In genomic region chr19:46404884-46405658, GRCh38 we compare ENCODE assay signal across 11 cellular contexts. TPM values are rescaled to one million over a fixed set of nuclear protein-coding genes. Genes with fewer than 3 reads are reported as not detected.
DNase-seq lines count a peak whose midpoint lies in the region; ATAC-seq, FAIRE-seq and TF ChIP-seq lines count a peak whose summit lies in the region.
"Had no signal": no experiment of that assay in that cellular context is flagged by ENCODE, and none has a peak within 500 bp of the region (broad histone marks: within the 10 kb centered on the region; RNA-seq: fewer than 3 reads in every experiment).

No MANE protein-coding gene starts in this region.

- no peak overlapping the region for H3K4me3 Mint-ChIP-seq in stimulated activated memory B cell treated with anti-CD40 and anti-IgM and Interleukin-4, amounts not matched to agents 10 μg/mL and 1 μg/mL and 100 μg/mL, for 72 hours
- no peak overlapping the region for H3K4me3 Mint-ChIP-seq in osteocyte (ENCODE audit: unreplicated experiment)

- H3K27ac Mint-ChIP-seq in stimulated activated memory B cell treated with anti-CD40 and anti-IgM and Interleukin-4, amounts not matched to agents 10 μg/mL and 1 μg/mL and 100 μg/mL, for 72 hours, result no peak overlapping the region
- H3K27ac Mint-ChIP-seq in osteocyte (ENCODE audit: unreplicated experiment), result no peak overlapping the region

- TF ChIP-seq CTCF in WERI-Rb-1 (IDR thresholded peaks at IDR 0.05; ENCODE audit: low read depth, low read length), result 0 out of 2 replicates have a peak, but pooled peaks have one; percentile 10
- no peak for TF ChIP-seq CTCF in right atrium auricular region (IDR thresholded peaks at IDR 0.05)
- TF ChIP-seq CTCF in retinal pigment epithelial cell (conservative IDR thresholded peaks at IDR 0.05; ENCODE audit: low read depth, low read length), result peak; percentile 18
- no peak for TF ChIP-seq CTCF in osteocyte (IDR thresholded peaks at IDR 0.05)

- ATAC-seq in HG03432 (IDR thresholded peaks at IDR 0.05; ENCODE audit: unreplicated experiment), result no peak
- no peak for ATAC-seq in stimulated activated memory B cell treated with anti-CD40 and anti-IgM and Interleukin-4, amounts not matched to agents 10 μg/mL and 1 μg/mL and 100 μg/mL, for 72 hours

- DNase-seq in DMS79 (lab: John Stamatoyannopoulos, UW), result peak; percentile 39
- DNase-seq in WERI-Rb-1, result no peak
- no peak for DNase-seq in right atrium auricular region (ENCODE audit: low spot score)
- DNase-seq in retinal pigment epithelial cell (ENCODE audit: low read depth), result no peak
- DNase-seq in HTR-8/SVneo (ENCODE audit: insufficient read length, low spot score), result no peak
- DNase-seq in osteocyte (ENCODE audit: extremely low spot score, unreplicated experiment), result no peak

- H3K9me3 Mint-ChIP-seq in stimulated activated memory B cell treated with anti-CD40 and anti-IgM and Interleukin-4, amounts not matched to agents 10 μg/mL and 1 μg/mL and 100 μg/mL, for 72 hours, result no peaks in the 10 kb centered on the region
- no peaks in the 10 kb centered on the region for H3K9me3 Mint-ChIP-seq in osteocyte (ENCODE audit: unreplicated experiment)

- H3K4me3 ChIP-seq in WERI-Rb-1 (ENCODE audit: low read depth, low read length), result no peak overlapping the region
- peak overlapping the region in 1 of 2 donors; percentile 46 for H3K4me3 ChIP-seq in right atrium auricular region
- H3K4me3 ChIP-seq in retinal pigment epithelial cell (ENCODE audit: low read length), result no peak overlapping the region
- H3K4me3 ChIP-seq: SJSA1 had no signal

- no peaks in the 10 kb centered on the region for H3K9me3 ChIP-seq in WERI-Rb-1 (ENCODE audit: severe bottlenecking)
- H3K9me3 ChIP-seq in right atrium auricular region, result no peaks in the 10 kb centered on the region
- H3K9me3 ChIP-seq: SJSA1 had no signal

- H3K27ac ChIP-seq in WERI-Rb-1 (no peak overlapping the region), right atrium auricular region (peak overlapping the region; percentile 68 to 69)
- H3K27ac ChIP-seq: SJSA1 had no signal

- H3K36me3 ChIP-seq in WERI-Rb-1, result no peaks in the 10 kb centered on the region
- H3K36me3 ChIP-seq in right atrium auricular region, result peaks cover 1% of the 10 kb centered on the region
- H3K36me3 ChIP-seq: SJSA1 had no signal

- H3K27me3 ChIP-seq in WERI-Rb-1 (ENCODE audit: insufficient read depth, low read depth, severe bottlenecking), result no peaks in the 10 kb centered on the region
- no peaks in the 10 kb centered on the region for H3K27me3 ChIP-seq in right atrium auricular region
- H3K27me3 ChIP-seq: SJSA1 had no signal

- peaks cover 0 to 50% of the 10 kb centered on the region in 2 donors for H3K4me1 ChIP-seq in right atrium auricular region

- H3K27me3 Mint-ChIP-seq in stimulated activated memory B cell treated with anti-CD40 and anti-IgM and Interleukin-4, amounts not matched to agents 10 μg/mL and 1 μg/mL and 100 μg/mL, for 72 hours, result peaks cover 85% of the 10 kb centered on the region
- H3K27me3 Mint-ChIP-seq in osteocyte (ENCODE audit: unreplicated experiment), result peaks cover 3% of the 10 kb centered on the region

- H3K4me1 Mint-ChIP-seq in stimulated activated memory B cell treated with anti-CD40 and anti-IgM and Interleukin-4, amounts not matched to agents 10 μg/mL and 1 μg/mL and 100 μg/mL, for 72 hours, result peaks cover 27% of the 10 kb centered on the region
- H3K4me1 Mint-ChIP-seq in osteocyte (ENCODE audit: unreplicated experiment), result peaks cover 32% of the 10 kb centered on the region

- H3K36me3 Mint-ChIP-seq in stimulated activated memory B cell treated with anti-CD40 and anti-IgM and Interleukin-4, amounts not matched to agents 10 μg/mL and 1 μg/mL and 100 μg/mL, for 72 hours, result no peaks in the 10 kb centered on the region
- H3K36me3 Mint-ChIP-seq in osteocyte (ENCODE audit: unreplicated experiment), result peaks cover 6% of the 10 kb centered on the region

- no peak for FAIRE-seq in HTR-8/SVneo (lab: Jason Lieb, UNC)
- FAIRE-seq: GM18507 had no signal

RNA-seq across cellular contexts. Expression of gene CCDC8, which starts 8.3 kb away (rescaled TPM):
- total RNA-seq in right atrium auricular region, result 10 to 100 TPM; 30.4 to 34.6 TPM
- 34.5 and 35.0 TPM in 2 replicates for total RNA-seq in osteocyte

RNA-seq across cellular contexts. Expression of gene PNMA8C, which starts 23.7 kb away (rescaled TPM):
- total RNA-seq in right atrium auricular region, result not detected
- total RNA-seq in osteocyte, result 0.11 TPM in 1 of 2 replicates, not detected in the other
- total RNA-seq: renal cortical epithelial cell, SJSA1 had no signal

RNA-seq across cellular contexts. Expression of gene PPP5C, which starts 58.2 kb away (rescaled TPM):
- 10 to 100 TPM; 59.1 to 84.3 TPM for total RNA-seq in right atrium auricular region
- total RNA-seq in osteocyte, result 79.5 and 86.0 TPM in 2 replicates

Comparison
In these comparisons a context has a peak if more than half of its experiments do, and no peak if none do; other contexts are left out.
1. CTCF ChIP-seq: peak in WERI-Rb-1 (single experiment) and retinal pigment epithelial cell (single experiment); none in right atrium auricular region (0 of 2) and osteocyte (single experiment).